ENCODE assay signal across 8 cellular contexts in genomic region chr4:120517966-120518365, GRCh38.
DNase-seq lines count a peak whose midpoint lies in the region; ATAC-seq lines count a peak whose summit lies in the region.

No MANE protein-coding gene starts in this region.

- no peak overlapping the region for H3K27ac Mint-ChIP-seq in activated CD8-positive, alpha-beta memory T cell treated with anti-CD3 and anti-CD28 coated beads, Interleukin-2, amount 10 ng/mL, durations not matched to agents 7 days and 5 days

- no peak for ATAC-seq in activated CD8-positive, alpha-beta memory T cell treated with anti-CD3 and anti-CD28 coated beads, Interleukin-2, amount 10 ng/mL, durations not matched to agents 7 days and 5 days

- no peaks in the 10 kb centered on the region for H3K9me3 Mint-ChIP-seq in activated CD8-positive, alpha-beta memory T cell treated with anti-CD3 and anti-CD28 coated beads, Interleukin-2, amount 10 ng/mL, durations not matched to agents 7 days and 5 days (ENCODE audit: low read depth)

- no peaks in the 10 kb centered on the region for H3K36me3 ChIP-seq in HAP-1 (replicated peaks)

- no peaks in the 10 kb centered on the region for H3K36me3 Mint-ChIP-seq in activated CD8-positive, alpha-beta memory T cell treated with anti-CD3 and anti-CD28 coated beads, Interleukin-2, amount 10 ng/mL, durations not matched to agents 7 days and 5 days

- no peaks in the 10 kb centered on the region for H3K4me1 Mint-ChIP-seq in activated CD8-positive, alpha-beta memory T cell treated with anti-CD3 and anti-CD28 coated beads, Interleukin-2, amount 10 ng/mL, durations not matched to agents 7 days and 5 days

- in situ Hi-C loops in KBM-7 (cut with MboI; ENCODE audit: low pct_unique_long_range_greater_than_20kb, low sequenced_read_pairs) (no loop called here), HAP-1 (cut with MboI; ENCODE audit: low sequenced_read_pairs) (no loop called here)

- no peak overlapping the region for H3K4me3 ChIP-seq in HAP-1

- H3K27me3 ChIP-seq in HAP-1 (ENCODE audit: low read depth), result no peaks in the 10 kb centered on the region

- DNase-seq in DMS53 treated with DMSO at 0.1 percent for 48 hours (lab: John Stamatoyannopoulos, UW; ENCODE audit: unreplicated experiment) (peak; percentile 57), KBM-7 (peak; percentile 1), dedifferentiated amniotic fluid mesenchymal stem cell (ENCODE audit: extremely low spot score) (peak; percentile 65), myocyte (ENCODE audit: low read depth) (peak; percentile 67), T-helper 1 cell (no peak), HAP-1 (ENCODE audit: low spot score in 2 of 2) (no peak), SHP77 (lab: John Stamatoyannopoulos, UW) (no peak)
- DNase-seq in activated CD8-positive, alpha-beta memory T cell treated with anti-CD3 and anti-CD28 coated beads, Interleukin-2, amount 10 ng/mL, durations not matched to agents 7 days and 5 days, result no peak

- no peaks in the 10 kb centered on the region for H3K27me3 Mint-ChIP-seq in activated CD8-positive, alpha-beta memory T cell treated with anti-CD3 and anti-CD28 coated beads, Interleukin-2, amount 10 ng/mL, durations not matched to agents 7 days and 5 days

- no peaks in the 10 kb centered on the region for H3K9me3 ChIP-seq in HAP-1

- H3K4me3 Mint-ChIP-seq in activated CD8-positive, alpha-beta memory T cell treated with anti-CD3 and anti-CD28 coated beads, Interleukin-2, amount 10 ng/mL, durations not matched to agents 7 days and 5 days, result no peak overlapping the region

- CTCF ChIA-PET in activated CD8-positive, alpha-beta memory T cell treated with anti-CD3 and anti-CD28 coated beads, Interleukin-2, amount 10 ng/mL, durations not matched to agents 7 days and 5 days (lab: Charles Lee), result no interaction called here

- no peaks in the 10 kb centered on the region for H3K4me1 ChIP-seq in HAP-1

Comparison
In these comparisons a context has a peak if more than half of its experiments do, and no peak if none do; other contexts are left out.
1. DNase-seq: peak in DMS53 treated with DMSO at 0.1 percent for 48 hours (single experiment), KBM-7 (single experiment), dedifferentiated amniotic fluid mesenchymal stem cell (single experiment) and myocyte (single experiment); none in activated CD8-positive, alpha-beta memory T cell treated with anti-CD3 and anti-CD28 coated beads, Interleukin-2, amount 10 ng/mL, durations not matched to agents 7 days and 5 days (single experiment), T-helper 1 cell (0 of 5), HAP-1 (0 of 2) and SHP77 (0 of 2).